In the genomic region with DNA sequence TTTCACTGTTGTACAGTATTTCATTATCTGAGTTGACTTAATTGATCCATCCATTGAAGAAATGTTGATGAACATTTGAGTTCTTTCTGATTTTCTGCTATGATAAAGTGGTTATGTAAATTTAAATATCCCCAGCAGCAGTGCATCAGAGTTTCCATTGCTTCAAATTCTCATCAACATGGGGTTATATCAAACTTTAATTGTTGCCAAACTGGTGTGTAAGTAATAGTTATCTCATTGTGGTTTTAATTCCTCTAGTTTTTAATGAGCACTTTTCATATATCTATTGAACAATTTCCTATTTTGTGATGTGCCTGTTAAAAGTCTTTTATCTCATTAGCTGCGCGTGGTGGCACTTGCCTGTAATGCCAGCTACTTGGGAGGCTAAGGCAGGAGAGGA, we compare ENCODE assay signal across 23 cellular contexts. TPM values are rescaled to one million over a fixed set of nuclear protein-coding genes. Genes with fewer than 3 reads are reported as not detected.
DNase-seq lines count a peak whose midpoint lies in the region; ATAC-seq and TF ChIP-seq lines count a peak whose summit lies in the region.
"Had no signal": no experiment of that assay in that cellular context is flagged by ENCODE, and none has a peak within 500 bp of the region (broad histone marks: within the 10 kb centered on the region; RNA-seq: fewer than 3 reads in every experiment).

No MANE protein-coding gene starts in this region.

- H3K27ac Mint-ChIP-seq in activated CD4-positive, alpha-beta T cell treated with anti-CD3 and anti-CD28 coated beads for 36 hours = peak overlapping the region; percentile 31
- peak overlapping the region; percentile 68 for H3K27ac Mint-ChIP-seq in activated naive CD4-positive, alpha-beta T cell treated with anti-CD3 and anti-CD28 coated beads for 36 hours
- peak overlapping the region; percentile 39 for H3K27ac Mint-ChIP-seq in T-helper 17 cell
- no peak overlapping the region for H3K27ac Mint-ChIP-seq in endothelial cell (ENCODE audit: unreplicated experiment)
- H3K27ac Mint-ChIP-seq: GM23338 had no signal

- H3K9me3 Mint-ChIP-seq in activated CD4-positive, alpha-beta T cell treated with anti-CD3 and anti-CD28 coated beads for 36 hours (ENCODE audit: low read depth) = no peaks in the 10 kb centered on the region
- H3K9me3 Mint-ChIP-seq in activated naive CD4-positive, alpha-beta T cell treated with anti-CD3 and anti-CD28 coated beads for 36 hours = no peaks in the 10 kb centered on the region
- H3K9me3 Mint-ChIP-seq in endothelial cell (ENCODE audit: unreplicated experiment) = no peaks in the 10 kb centered on the region
- H3K9me3 Mint-ChIP-seq: GM23338 had no signal

- TF ChIP-seq CTCF in endothelial cell (IDR thresholded peaks at IDR 0.05; ENCODE audit: unreplicated experiment) = no peak

- ATAC-seq in activated CD4-positive, alpha-beta T cell treated with anti-CD3 and anti-CD28 coated beads for 36 hours = peak; percentile 12
- ATAC-seq in T-helper 17 cell (no peak), GM21360 (IDR thresholded peaks at IDR 0.05; ENCODE audit: unreplicated experiment) (no peak), GM18502 (IDR thresholded peaks at IDR 0.05; ENCODE audit: poor library complexity, unreplicated experiment) (no peak)
- ATAC-seq: GM23338, HepG2, K562 had no signal

- peaks cover 17% of the 10 kb centered on the region for H3K4me1 Mint-ChIP-seq in activated CD4-positive, alpha-beta T cell treated with anti-CD3 and anti-CD28 coated beads for 36 hours
- H3K4me1 Mint-ChIP-seq in activated naive CD4-positive, alpha-beta T cell treated with anti-CD3 and anti-CD28 coated beads for 36 hours (ENCODE audit: low read depth) = peaks cover 20% of the 10 kb centered on the region
- H3K4me1 Mint-ChIP-seq in T-helper 17 cell (peaks cover 2% of the 10 kb centered on the region), endothelial cell (ENCODE audit: unreplicated experiment) (no peaks in the 10 kb centered on the region)
- H3K4me1 Mint-ChIP-seq: GM23338 had no signal

- H3K4me3 Mint-ChIP-seq in activated CD4-positive, alpha-beta T cell treated with anti-CD3 and anti-CD28 coated beads for 36 hours = no peak overlapping the region
- H3K4me3 Mint-ChIP-seq in activated naive CD4-positive, alpha-beta T cell treated with anti-CD3 and anti-CD28 coated beads for 36 hours = no peak overlapping the region
- no peak overlapping the region for H3K4me3 Mint-ChIP-seq in T-helper 17 cell
- peak overlapping the region; percentile 25 for H3K4me3 Mint-ChIP-seq in endothelial cell (ENCODE audit: unreplicated experiment)
- H3K4me3 Mint-ChIP-seq: GM23338 had no signal

- H3K9me3 ChIP-seq in T-helper 17 cell (ENCODE audit: control insufficient read depth, low read length, poor library complexity, severe bottlenecking) = no peaks in the 10 kb centered on the region
- H3K9me3 ChIP-seq: MG63 had no signal

- no peaks in the 10 kb centered on the region for H3K27me3 Mint-ChIP-seq in activated CD4-positive, alpha-beta T cell treated with anti-CD3 and anti-CD28 coated beads for 36 hours
- H3K27me3 Mint-ChIP-seq in activated naive CD4-positive, alpha-beta T cell treated with anti-CD3 and anti-CD28 coated beads for 36 hours (ENCODE audit: low read depth) = no peaks in the 10 kb centered on the region
- H3K27me3 Mint-ChIP-seq in T-helper 17 cell (no peaks in the 10 kb centered on the region), endothelial cell (ENCODE audit: unreplicated experiment) (no peaks in the 10 kb centered on the region)

- POLR2A ChIA-PET in activated CD4-positive, alpha-beta T cell treated with anti-CD3 and anti-CD28 coated beads for 36 hours (lab: Charles Lee) = interaction anchor here (0.7 to 1.4 kb wide), 3 partner anchors 9 to 187 kb away, joined by 3 to 7 read pairs (median 4); no protein-coding TSS in a partner anchor

- no peak for DNase-seq in activated CD4-positive, alpha-beta T cell treated with anti-CD3 and anti-CD28 coated beads for 36 hours
- no peak for DNase-seq in activated CD4-positive, alpha-beta T cell treated with anti-CD3 and anti-CD28 coated beads, Interleukin-2, amount 50 U/mL, for 1 hour
- no peak for DNase-seq in activated naive CD4-positive, alpha-beta T cell treated with anti-CD3 and anti-CD28 coated beads for 36 hours
- no peak for DNase-seq in activated naive CD4-positive, alpha-beta T cell (lab: John Stamatoyannopoulos, UW)
- DNase-seq in T-helper 17 cell (no peak), endothelial cell (ENCODE audit: low spot score) (no peak)
- DNase-seq: 8988T, C1 segment of cervical spinal cord, HCEC 1CT, MG63, NCI-H1417, NCI-H1694 treated with DMSO at 0.1 percent for 48 hours, NCI-H2081 treated with DMSO at 0.1 percent for 48 hours, NCI-H2171 treated with DMSO at 0.1 percent for 48 hours, NCI-H446, NCI-H526, OCI-M1, Right ventricle myocardium superior had no signal

- intact Hi-C loops in activated CD4-positive, alpha-beta T cell treated with anti-CD3 and anti-CD28 coated beads for 36 hours (cut with DNase I, micrococcal nuclease) = no loop called here
- intact Hi-C loops in activated naive CD4-positive, alpha-beta T cell treated with anti-CD3 and anti-CD28 coated beads for 36 hours (cut with micrococcal nuclease) = loop anchor here (1.0 kb wide), 1 partner anchor 17 kb away; no protein-coding TSS in a partner anchor

- peaks cover 74% of the 10 kb centered on the region for H3K36me3 Mint-ChIP-seq in activated CD4-positive, alpha-beta T cell treated with anti-CD3 and anti-CD28 coated beads for 36 hours (ENCODE audit: low read depth)
- peaks cover 65% of the 10 kb centered on the region for H3K36me3 Mint-ChIP-seq in activated naive CD4-positive, alpha-beta T cell treated with anti-CD3 and anti-CD28 coated beads for 36 hours (ENCODE audit: low read depth)
- peaks cover 9% of the 10 kb centered on the region for H3K36me3 Mint-ChIP-seq in T-helper 17 cell (ENCODE audit: low read depth)
- peaks cover 52% of the 10 kb centered on the region for H3K36me3 Mint-ChIP-seq in endothelial cell (ENCODE audit: low read depth, unreplicated experiment)

- CTCF ChIA-PET in activated CD4-positive, alpha-beta T cell treated with anti-CD3 and anti-CD28 coated beads for 36 hours (lab: Charles Lee) = interaction anchor here (0.7 to 1.1 kb wide), 3 partner anchors 11 to 71 kb away, joined by 3 to 4 read pairs (median 3); no protein-coding TSS in a partner anchor
- CTCF ChIA-PET in activated naive CD4-positive, alpha-beta T cell treated with anti-CD3 and anti-CD28 coated beads for 36 hours (lab: Charles Lee) = interaction anchor here (0.6 kb wide), 1 partner anchor 60 kb away, joined by 3 read pairs; no protein-coding TSS in a partner anchor

RNA-seq across cellular contexts. Expression of gene ZNFX1, which starts 18.1 kb away (rescaled TPM):
- 10 to 100 TPM; 36.4 to 43.8 TPM for total RNA-seq in activated CD4-positive, alpha-beta T cell treated with anti-CD3 and anti-CD28 coated beads for 36 hours
- total RNA-seq in activated naive CD4-positive, alpha-beta T cell treated with anti-CD3 and anti-CD28 coated beads for 36 hours = 10 to 100 TPM; 18.2 to 19.0 TPM
- total RNA-seq in T-helper 17 cell = 10 to 100 TPM; 54.0 to 58.8 TPM
- total RNA-seq in endothelial cell (ENCODE audit: unreplicated experiment) = 25.0 TPM

RNA-seq across cellular contexts. Expression of gene DDX27, which starts 40.6 kb away (rescaled TPM):
- total RNA-seq in activated CD4-positive, alpha-beta T cell treated with anti-CD3 and anti-CD28 coated beads for 36 hours = 10 to 100 TPM; 48.5 to 54.0 TPM
- total RNA-seq in activated naive CD4-positive, alpha-beta T cell treated with anti-CD3 and anti-CD28 coated beads for 36 hours = 10 to 100 TPM; 40.6 to 41.2 TPM
- total RNA-seq in T-helper 17 cell (10 to 100 TPM; 84.1 to 87.5 TPM), endothelial cell (ENCODE audit: unreplicated experiment) (29.6 TPM)
